ENCODE assay signal across 8 cellular contexts in genomic region chr17:31936615-31937609, GRCh38. TPM values are rescaled to one million over a fixed set of nuclear protein-coding genes. Genes with fewer than 3 reads are reported as not detected.
DNase-seq lines count a peak whose midpoint lies in the region; ATAC-seq and TF ChIP-seq lines count a peak whose summit lies in the region.
"Not testable (repeated sequence)": the region's sequence is repeated elsewhere in the genome, so short reads cannot be mapped to it uniquely, and the experiment has no call there.

SUZ12 (plus strand) TSS chr17:31937007; CDS start chr17:31937247, 240 bp downstream.

- peak; percentile 92 for ATAC-seq in GM21529 (IDR thresholded peaks at IDR 0.05; ENCODE audit: unreplicated experiment)

- not testable (repeated sequence) for TF ChIP-seq CTCF in epithelial cell of esophagus (IDR thresholded peaks at IDR 0.05; ENCODE audit: insufficient read depth, low read depth, low read length, missing control alignments)

- DNase-seq in DMS 273 treated with DMSO at 0.1 percent for 48 hours (lab: John Stamatoyannopoulos, UW) = peak; percentile 54
- DNase-seq in OCI-M1 (lab: John Stamatoyannopoulos, UW) = peak; percentile 94
- peak; percentile 90 for DNase-seq in activated CD8-positive, alpha-beta memory T cell treated with anti-CD3 and anti-CD28 coated beads, Interleukin-2, amount 50 U/mL, for 48 hours
- DNase-seq in epithelial cell of esophagus (ENCODE audit: low read depth) = peak; percentile 76
- DNase-seq in stimulated activated CD8-positive, alpha-beta memory T cell treated with anti-CD3 and anti-CD28 coated beads, Interleukin-15, amount 100 ng/mL, for 48 hours (ENCODE audit: low read depth in 2 of 2) = peak; percentile 79 to 85

- peaks cover 10% of the 10 kb centered on the region for H3K4me1 ChIP-seq in mononuclear cell (ENCODE audit: insufficient read depth, low read length)

- not testable (repeated sequence) for H3K9me3 ChIP-seq in mononuclear cell (ENCODE audit: low read depth, low read length)

- H3K27me3 ChIP-seq in mononuclear cell (ENCODE audit: insufficient read depth, low read length) = not testable (repeated sequence)

- TF ChIP-seq EP300 in Ishikawa (IDR thresholded peaks at IDR 0.05; ENCODE audit: borderline replicate concordance) = not testable (repeated sequence)

- peak within 1 kb of the TSS; percentile 69 for H3K4me3 ChIP-seq in epithelial cell of esophagus (ENCODE audit: low read length)
- peak within 1 kb of the TSS; percentile 58 for H3K4me3 ChIP-seq in mononuclear cell (ENCODE audit: low read length)

- not testable (repeated sequence) for TF ChIP-seq RAD21 in Ishikawa (IDR thresholded peaks at IDR 0.05; ENCODE audit: low read depth)

TF ChIP-seq in Ishikawa, 13 proteins besides CTCF, POLR2A, EP300 and RAD21:
- TF ChIP-seq MAX (IDR thresholded peaks at IDR 0.05) = peak; percentile 53
- peak; percentile 41; the same call in 1 of the 2 replicates for TF ChIP-seq YY1 (IDR thresholded peaks at IDR 0.05; ENCODE audit: low read depth)
- 0 out of 2 replicates have a peak, but pooled peaks have one; percentile 20 for TF ChIP-seq EGR1 (IDR thresholded peaks at IDR 0.05)
- TF ChIP-seq, protein P1, sequence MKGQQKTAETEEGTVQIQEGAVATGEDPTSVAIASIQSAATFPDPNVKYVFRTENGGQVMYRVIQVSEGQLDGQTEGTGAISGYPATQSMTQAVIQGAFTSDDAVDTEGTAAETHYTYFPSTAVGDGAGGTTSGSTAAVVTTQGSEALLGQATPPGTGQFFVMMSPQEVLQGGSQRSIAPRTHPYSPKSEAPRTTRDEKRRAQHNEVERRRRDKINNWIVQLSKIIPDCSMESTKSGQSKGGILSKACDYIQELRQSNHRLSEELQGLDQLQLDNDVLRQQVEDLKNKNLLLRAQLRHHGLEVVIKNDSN (IDR thresholded peaks at IDR 0.05) = peak; percentile 48

RNA-seq across cellular contexts. Expression of gene SUZ12, which starts in this region (rescaled TPM):
- 34.1 TPM for total RNA-seq in mononuclear cell

Comparison
In these comparisons a context has a peak if more than half of its experiments do, and no peak if none do; other contexts are left out.
1. Peak in every context shown above with its lines: DNase-seq, ATAC-seq and H3K4me3 ChIP-seq.